Comparison of ENCODE assay signal across 1 cellular context in the genomic region with DNA sequence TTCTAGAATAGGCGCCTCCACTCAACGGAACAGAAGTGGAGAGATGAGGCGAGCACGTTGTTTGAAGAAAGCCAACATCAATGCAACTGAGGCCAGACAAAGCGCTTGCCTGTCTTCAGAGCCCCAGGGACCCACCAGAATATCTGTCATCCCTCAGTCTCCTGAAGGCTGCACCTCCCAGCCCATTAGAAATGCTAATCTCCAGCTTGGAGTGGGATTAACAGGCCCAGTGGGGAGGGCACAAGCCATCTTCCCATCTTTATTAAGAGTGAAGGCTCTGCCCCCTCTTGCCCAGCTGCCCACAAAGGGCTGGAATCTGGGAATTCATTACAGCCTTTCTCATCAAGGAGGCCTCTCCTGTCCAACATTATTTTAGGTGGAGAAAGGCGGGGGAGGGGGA.
TF ChIP-seq lines count a peak whose summit lies in the region.

No MANE protein-coding gene starts in this region.

TF ChIP-seq in GM23338, 12 proteins besides CTCF, POLR2A, EP300 and RAD21 (continued from another document):
- TF ChIP-seq, protein P1, sequence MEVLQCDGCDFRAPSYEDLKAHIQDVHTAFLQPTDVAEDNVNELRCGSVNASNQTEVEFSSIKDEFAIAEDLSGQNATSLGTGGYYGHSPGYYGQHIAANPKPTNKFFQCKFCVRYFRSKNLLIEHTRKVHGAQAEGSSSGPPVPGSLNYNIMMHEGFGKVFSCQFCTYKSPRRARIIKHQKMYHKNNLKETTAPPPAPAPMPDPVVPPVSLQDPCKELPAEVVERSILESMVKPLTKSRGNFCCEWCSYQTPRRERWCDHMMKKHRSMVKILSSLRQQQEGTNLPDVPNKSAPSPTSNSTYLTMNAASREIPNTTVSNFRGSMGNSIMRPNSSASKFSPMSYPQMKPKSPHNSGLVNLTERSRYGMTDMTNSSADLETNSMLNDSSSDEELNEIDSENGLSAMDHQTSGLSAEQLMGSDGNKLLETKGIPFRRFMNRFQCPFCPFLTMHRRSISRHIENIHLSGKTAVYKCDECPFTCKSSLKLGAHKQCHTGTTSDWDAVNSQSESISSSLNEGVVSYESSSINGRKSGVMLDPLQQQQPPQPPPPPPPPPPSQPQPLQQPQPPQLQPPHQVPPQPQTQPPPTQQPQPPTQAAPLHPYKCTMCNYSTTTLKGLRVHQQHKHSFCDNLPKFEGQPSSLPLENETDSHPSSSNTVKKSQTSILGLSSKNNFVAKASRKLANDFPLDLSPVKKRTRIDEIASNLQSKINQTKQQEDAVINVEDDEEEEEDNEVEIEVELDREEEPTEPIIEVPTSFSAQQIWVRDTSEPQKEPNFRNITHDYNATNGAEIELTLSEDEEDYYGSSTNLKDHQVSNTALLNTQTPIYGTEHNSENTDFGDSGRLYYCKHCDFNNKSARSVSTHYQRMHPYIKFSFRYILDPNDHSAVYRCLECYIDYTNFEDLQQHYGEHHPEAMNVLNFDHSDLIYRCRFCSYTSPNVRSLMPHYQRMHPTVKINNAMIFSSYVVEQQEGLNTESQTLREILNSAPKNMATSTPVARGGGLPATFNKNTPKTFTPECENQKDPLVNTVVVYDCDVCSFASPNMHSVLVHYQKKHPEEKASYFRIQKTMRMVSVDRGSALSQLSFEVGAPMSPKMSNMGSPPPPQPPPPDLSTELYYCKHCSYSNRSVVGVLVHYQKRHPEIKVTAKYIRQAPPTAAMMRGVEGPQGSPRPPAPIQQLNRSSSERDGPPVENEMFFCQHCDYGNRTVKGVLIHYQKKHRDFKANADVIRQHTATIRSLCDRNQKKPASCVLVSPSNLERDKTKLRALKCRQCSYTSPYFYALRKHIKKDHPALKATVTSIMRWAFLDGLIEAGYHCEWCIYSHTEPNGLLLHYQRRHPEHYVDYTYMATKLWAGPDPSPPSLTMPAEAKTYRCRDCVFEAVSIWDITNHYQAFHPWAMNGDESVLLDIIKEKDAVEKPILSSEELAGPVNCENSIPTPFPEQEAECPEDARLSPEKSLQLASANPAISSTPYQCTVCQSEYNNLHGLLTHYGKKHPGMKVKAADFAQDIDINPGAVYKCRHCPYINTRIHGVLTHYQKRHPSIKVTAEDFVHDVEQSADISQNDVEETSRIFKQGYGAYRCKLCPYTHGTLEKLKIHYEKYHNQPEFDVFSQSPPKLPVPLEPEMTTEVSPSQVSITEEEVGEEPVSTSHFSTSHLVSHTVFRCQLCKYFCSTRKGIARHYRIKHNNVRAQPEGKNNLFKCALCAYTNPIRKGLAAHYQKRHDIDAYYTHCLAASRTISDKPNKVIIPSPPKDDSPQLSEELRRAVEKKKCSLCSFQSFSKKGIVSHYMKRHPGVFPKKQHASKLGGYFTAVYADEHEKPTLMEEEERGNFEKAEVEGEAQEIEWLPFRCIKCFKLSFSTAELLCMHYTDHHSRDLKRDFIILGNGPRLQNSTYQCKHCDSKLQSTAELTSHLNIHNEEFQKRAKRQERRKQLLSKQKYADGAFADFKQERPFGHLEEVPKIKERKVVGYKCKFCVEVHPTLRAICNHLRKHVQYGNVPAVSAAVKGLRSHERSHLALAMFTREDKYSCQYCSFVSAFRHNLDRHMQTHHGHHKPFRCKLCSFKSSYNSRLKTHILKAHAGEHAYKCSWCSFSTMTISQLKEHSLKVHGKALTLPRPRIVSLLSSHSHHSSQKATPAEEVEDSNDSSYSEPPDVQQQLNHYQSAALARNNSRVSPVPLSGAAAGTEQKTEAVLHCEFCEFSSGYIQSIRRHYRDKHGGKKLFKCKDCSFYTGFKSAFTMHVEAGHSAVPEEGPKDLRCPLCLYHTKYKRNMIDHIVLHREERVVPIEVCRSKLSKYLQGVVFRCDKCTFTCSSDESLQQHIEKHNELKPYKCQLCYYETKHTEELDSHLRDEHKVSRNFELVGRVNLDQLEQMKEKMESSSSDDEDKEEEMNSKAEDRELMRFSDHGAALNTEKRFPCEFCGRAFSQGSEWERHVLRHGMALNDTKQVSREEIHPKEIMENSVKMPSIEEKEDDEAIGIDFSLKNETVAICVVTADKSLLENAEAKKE (CRISPR knock-in tag; IDR thresholded peaks at IDR 0.05): no peak
- TF ChIP-seq STAT1 (IDR thresholded peaks at IDR 0.05; ENCODE audit: unreplicated experiment) (no peak), EZH2 (IDR thresholded peaks at IDR 0.05; ENCODE audit: low read depth, unreplicated experiment) (no peak)
TF ChIP-seq in GM23338: peak in this region for 0.
